Comparison of ENCODE assay signal across 8 cellular contexts in genomic region chr7:142535123-142535779, GRCh38.
DNase-seq lines count a peak whose midpoint lies in the region; ATAC-seq lines count a peak whose summit lies in the region.

No MANE protein-coding gene starts in this region.

- POLR2A ChIA-PET in naive thymus-derived CD8-positive, alpha-beta T cell (lab: Charles Lee), result interaction anchor here (1.3 to 3.8 kb wide), 5 partner anchors 52 to 278 kb away, joined by 4 to 26 read pairs (median 15); no protein-coding TSS in a partner anchor

- no peaks in the 10 kb centered on the region for H3K36me3 Mint-ChIP-seq in naive thymus-derived CD8-positive, alpha-beta T cell
- no peaks in the 10 kb centered on the region for H3K36me3 Mint-ChIP-seq in stimulated activated naive B cell treated with anti-CD40 and anti-IgM and Interleukin-4, amounts not matched to agents 10 μg/mL and 1 μg/mL and 100 μg/mL, for 72 hours

- ATAC-seq in GM18511 (IDR thresholded peaks at IDR 0.05; ENCODE audit: unreplicated experiment) (peak; percentile 95), HG02981 (IDR thresholded peaks at IDR 0.05; ENCODE audit: unreplicated experiment) (peak; percentile 97)
- ATAC-seq in naive thymus-derived CD8-positive, alpha-beta T cell, result peak; percentile 80 to 85
- ATAC-seq in stimulated activated naive B cell treated with anti-CD40 and anti-IgM and Interleukin-4, amounts not matched to agents 10 μg/mL and 1 μg/mL and 100 μg/mL, for 72 hours (replicated peaks), result peak; percentile 99

- no peaks in the 10 kb centered on the region for H3K27me3 Mint-ChIP-seq in naive thymus-derived CD8-positive, alpha-beta T cell
- H3K27me3 Mint-ChIP-seq in stimulated activated naive B cell treated with anti-CD40 and anti-IgM and Interleukin-4, amounts not matched to agents 10 μg/mL and 1 μg/mL and 100 μg/mL, for 72 hours, result peaks cover 0 to 8% of the 10 kb centered on the region in 2 donors

- peaks cover 5 to 31% (median 23%) of the 10 kb centered on the region in 4 donors for H3K4me1 Mint-ChIP-seq in naive thymus-derived CD8-positive, alpha-beta T cell
- H3K4me1 Mint-ChIP-seq in stimulated activated naive B cell treated with anti-CD40 and anti-IgM and Interleukin-4, amounts not matched to agents 10 μg/mL and 1 μg/mL and 100 μg/mL, for 72 hours, result peaks cover 11 to 15% of the 10 kb centered on the region in 2 donors

- DNase-seq in AG08396 (ENCODE audit: low spot score) (peak; percentile 69), NCI-H226 (peak; percentile 79), dermis microvascular lymphatic vessel endothelial cell (ENCODE audit: low read depth in 2 of 2) (peak; percentile 54 to 84)
- peak; percentile 69 for DNase-seq in activated CD4-positive, alpha-beta T cell treated with anti-CD3 and anti-CD28 coated beads, Interleukin-2, amount 50 U/mL, for 1 hour
- DNase-seq in naive thymus-derived CD8-positive, alpha-beta T cell, result peak; percentile 44 to 80 (median 58)
- DNase-seq in stimulated activated naive B cell treated with anti-CD40 and anti-IgM and Interleukin-4, amounts not matched to agents 10 μg/mL and 1 μg/mL and 100 μg/mL, for 72 hours, result peak; percentile 49

- H3K27ac Mint-ChIP-seq in naive thymus-derived CD8-positive, alpha-beta T cell, result peak overlapping the region; percentile 63 to 91 (median 80)
- peak overlapping the region; percentile 9 for H3K27ac Mint-ChIP-seq in stimulated activated naive B cell treated with anti-CD40 and anti-IgM and Interleukin-4, amounts not matched to agents 10 μg/mL and 1 μg/mL and 100 μg/mL, for 72 hours

- no peaks in the 10 kb centered on the region for H3K9me3 Mint-ChIP-seq in naive thymus-derived CD8-positive, alpha-beta T cell
- H3K9me3 Mint-ChIP-seq in stimulated activated naive B cell treated with anti-CD40 and anti-IgM and Interleukin-4, amounts not matched to agents 10 μg/mL and 1 μg/mL and 100 μg/mL, for 72 hours, result no peaks in the 10 kb centered on the region

- H3K4me3 Mint-ChIP-seq in naive thymus-derived CD8-positive, alpha-beta T cell, result peak overlapping the region; percentile 44 to 82 (median 72)
- peak overlapping the region; percentile 47 to 63 for H3K4me3 Mint-ChIP-seq in stimulated activated naive B cell treated with anti-CD40 and anti-IgM and Interleukin-4, amounts not matched to agents 10 μg/mL and 1 μg/mL and 100 μg/mL, for 72 hours

Comparison
In these comparisons a context has a peak if more than half of its experiments do, and no peak if none do; other contexts are left out.
1. Peak in every context shown above with its lines: DNase-seq and ATAC-seq.